1 cellular context compared by ENCODE assay signal in the genomic region with DNA sequence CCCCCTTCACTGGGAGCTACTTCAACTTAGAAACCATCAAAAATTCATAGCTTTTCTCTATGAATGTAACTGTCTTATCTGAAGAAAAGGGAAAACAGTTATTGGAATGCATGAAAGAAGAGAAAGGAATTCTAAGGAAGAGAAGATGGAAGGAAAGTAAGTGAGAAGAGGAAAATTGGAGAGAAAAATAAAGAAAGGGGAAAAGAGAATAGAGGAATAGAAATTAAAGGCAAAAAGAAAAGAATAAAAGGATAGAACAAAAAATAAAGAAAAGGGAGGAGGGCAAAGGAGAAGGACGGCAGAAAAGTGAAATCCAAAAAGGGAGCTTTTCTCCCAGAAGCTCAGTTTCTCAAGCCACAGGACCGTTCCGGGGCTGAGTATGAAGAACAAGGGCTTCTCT.
TF ChIP-seq lines count a peak whose summit lies in the region.

No MANE protein-coding gene starts in this region.

TF ChIP-seq in HepG2, 621 proteins besides CTCF, POLR2A, EP300 and RAD21:
- TF ChIP-seq, protein P1, sequence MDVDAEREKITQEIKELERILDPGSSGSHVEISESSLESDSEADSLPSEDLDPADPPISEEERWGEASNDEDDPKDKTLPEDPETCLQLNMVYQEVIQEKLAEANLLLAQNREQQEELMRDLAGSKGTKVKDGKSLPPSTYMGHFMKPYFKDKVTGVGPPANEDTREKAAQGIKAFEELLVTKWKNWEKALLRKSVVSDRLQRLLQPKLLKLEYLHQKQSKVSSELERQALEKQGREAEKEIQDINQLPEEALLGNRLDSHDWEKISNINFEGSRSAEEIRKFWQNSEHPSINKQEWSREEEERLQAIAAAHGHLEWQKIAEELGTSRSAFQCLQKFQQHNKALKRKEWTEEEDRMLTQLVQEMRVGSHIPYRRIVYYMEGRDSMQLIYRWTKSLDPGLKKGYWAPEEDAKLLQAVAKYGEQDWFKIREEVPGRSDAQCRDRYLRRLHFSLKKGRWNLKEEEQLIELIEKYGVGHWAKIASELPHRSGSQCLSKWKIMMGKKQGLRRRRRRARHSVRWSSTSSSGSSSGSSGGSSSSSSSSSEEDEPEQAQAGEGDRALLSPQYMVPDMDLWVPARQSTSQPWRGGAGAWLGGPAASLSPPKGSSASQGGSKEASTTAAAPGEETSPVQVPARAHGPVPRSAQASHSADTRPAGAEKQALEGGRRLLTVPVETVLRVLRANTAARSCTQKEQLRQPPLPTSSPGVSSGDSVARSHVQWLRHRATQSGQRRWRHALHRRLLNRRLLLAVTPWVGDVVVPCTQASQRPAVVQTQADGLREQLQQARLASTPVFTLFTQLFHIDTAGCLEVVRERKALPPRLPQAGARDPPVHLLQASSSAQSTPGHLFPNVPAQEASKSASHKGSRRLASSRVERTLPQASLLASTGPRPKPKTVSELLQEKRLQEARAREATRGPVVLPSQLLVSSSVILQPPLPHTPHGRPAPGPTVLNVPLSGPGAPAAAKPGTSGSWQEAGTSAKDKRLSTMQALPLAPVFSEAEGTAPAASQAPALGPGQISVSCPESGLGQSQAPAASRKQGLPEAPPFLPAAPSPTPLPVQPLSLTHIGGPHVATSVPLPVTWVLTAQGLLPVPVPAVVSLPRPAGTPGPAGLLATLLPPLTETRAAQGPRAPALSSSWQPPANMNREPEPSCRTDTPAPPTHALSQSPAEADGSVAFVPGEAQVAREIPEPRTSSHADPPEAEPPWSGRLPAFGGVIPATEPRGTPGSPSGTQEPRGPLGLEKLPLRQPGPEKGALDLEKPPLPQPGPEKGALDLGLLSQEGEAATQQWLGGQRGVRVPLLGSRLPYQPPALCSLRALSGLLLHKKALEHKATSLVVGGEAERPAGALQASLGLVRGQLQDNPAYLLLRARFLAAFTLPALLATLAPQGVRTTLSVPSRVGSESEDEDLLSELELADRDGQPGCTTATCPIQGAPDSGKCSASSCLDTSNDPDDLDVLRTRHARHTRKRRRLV (CRISPR knock-in tag; IDR thresholded peaks at IDR 0.05): no peak
- TF ChIP-seq AKAP8 (CRISPR knock-in tag; IDR thresholded peaks at IDR 0.05): no peak
- no peak for TF ChIP-seq THAP11 (CRISPR knock-in tag; IDR thresholded peaks at IDR 0.05)
